Comparison of ENCODE assay signal across 8 cellular contexts in genomic region chr1:158112994-158113758, GRCh38.
DNase-seq lines count a peak whose midpoint lies in the region; ATAC-seq, FAIRE-seq and TF ChIP-seq lines count a peak whose summit lies in the region.

No MANE protein-coding gene starts in this region.

- H3K27ac Mint-ChIP-seq in mesothelial cell of epicardium = no peak overlapping the region

- H4K5ac ChIP-seq in H1 (ENCODE audit: insufficient read length, low read depth, low read length) = peak overlapping the region; percentile 66

- no peak overlapping the region for H2BK120ac ChIP-seq in H1 (replicated peaks; ENCODE audit: low read depth, low read length)

- H3K27me3 ChIP-seq in BJ (ENCODE audit: control insufficient read depth, insufficient read depth, low read length) = peaks cover 4% of the 10 kb centered on the region; the same call in 1 of the 2 replicates
- peaks cover 3% of the 10 kb centered on the region for H3K27me3 ChIP-seq in WERI-Rb-1 (ENCODE audit: insufficient read depth, low read depth, severe bottlenecking)
- H3K27me3 ChIP-seq in H1 (replicated peaks in 1 of 4; ENCODE audit: control insufficient read depth in 3 of 4, extremely low read depth in 1 of 4, insufficient read depth in 3 of 4, low read length in 3 of 4) = peaks cover 0 to 16% (median 8%) of the 10 kb centered on the region in 4 experiments; a peak in 6 of 7 replicates
- peaks cover 5 to 22% of the 10 kb centered on the region in 2 donors for H3K27me3 ChIP-seq in stomach smooth muscle (ENCODE audit: control insufficient read depth in 1 of 2, insufficient read depth in 2 of 2, low read length in 2 of 2)

- peaks cover 0 to 10% (median 2%) of the 10 kb centered on the region in 4 experiments; a peak in 5 of 7 replicates for H3K4me1 ChIP-seq in H1 (replicated peaks in 1 of 4; ENCODE audit: control insufficient read depth in 3 of 4, insufficient read depth in 4 of 4, low read length in 3 of 4)
- peaks cover 16% of the 10 kb centered on the region for H3K4me1 ChIP-seq in stomach smooth muscle (ENCODE audit: control insufficient read depth, insufficient read depth, low read length)

- TF ChIP-seq POLR2A in H1 (IDR thresholded peaks at IDR 0.05; ENCODE audit: control extremely low read depth in 1 of 2, low read depth in 2 of 2, low read length in 2 of 2) = peak in 1 of 2 experiments; percentile 51; a peak in 2 of 3 replicates

- peaks cover 7% of the 10 kb centered on the region for H3K9me3 Mint-ChIP-seq in mesothelial cell of epicardium

- H2BK15ac ChIP-seq in H1 (ENCODE audit: low read length) = no peak overlapping the region

- no peak overlapping the region for H2BK12ac ChIP-seq in H1 (ENCODE audit: low read depth, low read length)

- DNase-seq in BJ (ENCODE audit: low read depth) (no peak), KBM-7 (peak; percentile 62), WERI-Rb-1 (peak; percentile 80), H1 (ENCODE audit: low read depth in 1 of 2, low spot score in 2 of 2) (peak in 1 of 2 experiments; percentile 79), mesothelial cell of epicardium (ENCODE audit: low spot score in 2 of 2, unreplicated experiment in 2 of 2) (peak in 1 of 2 experiments; percentile 63), GM19238 (ENCODE audit: insufficient read length, low spot score) (no peak)

- H3K4ac ChIP-seq in H1 (replicated peaks; ENCODE audit: insufficient read length, low read depth, low read length) = no peak overlapping the region

- no peak for ATAC-seq in GM18873 (IDR thresholded peaks at IDR 0.05; ENCODE audit: low FRiP score, unreplicated experiment)

- no peaks in the 10 kb centered on the region for H4K20me1 ChIP-seq in H1 (replicated peaks in 1 of 2; ENCODE audit: control insufficient read depth in 1 of 2, insufficient read depth in 2 of 2, low read length in 2 of 2)

- TF ChIP-seq RAD21 in H1 (IDR thresholded peaks at IDR 0.05 in 1 of 2, conservative IDR thresholded peaks at IDR 0.05 in 1 of 2; ENCODE audit: low read depth in 2 of 2, low read length in 2 of 2) = peak in 1 of 2 experiments; percentile 49; a peak in 3 of 4 replicates

- no peak overlapping the region for H2AK5ac ChIP-seq in H1 (ENCODE audit: low read depth, low read length)

- H3K9ac ChIP-seq in H1 (replicated peaks in 1 of 4; ENCODE audit: extremely low read depth in 1 of 4, low read depth in 3 of 4, low read length in 3 of 4) = no peak overlapping the region
- H3K9ac ChIP-seq in stomach smooth muscle (ENCODE audit: low read length in 2 of 2) = peak overlapping the region in 1 of 2 donors; percentile 22

- H3K23ac ChIP-seq in H1 (ENCODE audit: insufficient read length) = no peak overlapping the region

- peak overlapping the region; percentile 60; the same call in 1 of the 2 replicates for H2AFZ ChIP-seq in H1 (ENCODE audit: low read length)

- TF ChIP-seq EP300 in H1 (IDR thresholded peaks at IDR 0.05; ENCODE audit: borderline replicate concordance in 1 of 2, low read depth in 2 of 2, low read length in 2 of 2) = no peak

- no peak overlapping the region; the same call in 1 of the 2 replicates for H2BK20ac ChIP-seq in H1 (ENCODE audit: low read length)

- peaks cover 7% of the 10 kb centered on the region for H3K9me3 ChIP-seq in WERI-Rb-1 (ENCODE audit: severe bottlenecking)
- H3K9me3 ChIP-seq in H1 (ENCODE audit: insufficient read depth in 2 of 2, low read depth in 1 of 2, low read length in 1 of 2) = no peaks in the 10 kb centered on the region
- no peaks in the 10 kb centered on the region for H3K9me3 ChIP-seq in stomach smooth muscle (ENCODE audit: control insufficient read depth in 2 of 2, low read length in 2 of 2)

- WGBS in H1 (ENCODE audit: extremely low coverage in 1 of 2, insufficient coverage in 1 of 2, insufficient read length in 1 of 2, insufficient replicate concordance in 2 of 2, low coverage in 1 of 2, low lambda C conversion rate in 2 of 2, missing lambda C conversion rate in 1 of 2), 2 experiments = 15% methylated on average over 25 of the region's 58 CpGs; no CpG with 5 or more reads in 1 of the 2 experiments

- no peaks in the 10 kb centered on the region for H3K79me1 ChIP-seq in H1 (ENCODE audit: low read depth, low read length)

- peaks cover 2% of the 10 kb centered on the region for H3K36me3 Mint-ChIP-seq in mesothelial cell of epicardium

- H3K23me2 ChIP-seq in H1 (ENCODE audit: low read depth, low read length) = peaks cover 1% of the 10 kb centered on the region; the same call in 1 of the 2 replicates

- H3K36me3 ChIP-seq in BJ (ENCODE audit: control insufficient read depth, insufficient read depth, low read length) = no peaks in the 10 kb centered on the region
- no peaks in the 10 kb centered on the region for H3K36me3 ChIP-seq in WERI-Rb-1
- H3K36me3 ChIP-seq in H1 (ENCODE audit: control insufficient read depth in 2 of 4, insufficient read depth in 4 of 4, low read length in 3 of 4) = no peaks in the 10 kb centered on the region
- H3K36me3 ChIP-seq in stomach smooth muscle (ENCODE audit: control insufficient read depth in 2 of 2, insufficient read depth in 2 of 2, low read length in 2 of 2) = no peaks in the 10 kb centered on the region

- H3K56ac ChIP-seq in H1 (replicated peaks; ENCODE audit: insufficient read length, low read depth, low read length) = no peak overlapping the region

- TF ChIP-seq CTCF in BJ (IDR thresholded peaks at IDR 0.05; ENCODE audit: insufficient read depth, low read depth, low read length) (no peak; the same call in 1 of the 2 replicates), WERI-Rb-1 (IDR thresholded peaks at IDR 0.05; ENCODE audit: low read depth, low read length) (peak; percentile 86), H1 (IDR thresholded peaks at IDR 0.05; ENCODE audit: control extremely low read depth in 1 of 3, insufficient read depth in 1 of 3, low read depth in 1 of 3, low read length in 3 of 3) (peak; percentile 54 to 64 (median 56)), mesothelial cell of epicardium (IDR thresholded peaks at IDR 0.05; ENCODE audit: unreplicated experiment) (peak; percentile 43)

- in situ Hi-C loops in KBM-7 (cut with MboI; ENCODE audit: low pct_unique_long_range_greater_than_20kb, low sequenced_read_pairs) = loop anchor here (25.0 kb wide), 1 partner anchor 526 kb away; the partner anchor contains the start of gene FCRL4

- H3K79me2 ChIP-seq in H1 (ENCODE audit: control insufficient read depth in 1 of 2, insufficient read depth in 2 of 2, low read length in 2 of 2) = no peaks in the 10 kb centered on the region

- peak overlapping the region; percentile 59 to 81 for H3K4me2 ChIP-seq in H1 (ENCODE audit: insufficient read depth in 1 of 2, low read depth in 2 of 2, low read length in 2 of 2)

- H4K8ac ChIP-seq in H1 (ENCODE audit: extremely low read depth, insufficient read depth, low read length) = no peak overlapping the region

- peak overlapping the region; percentile 75; the same call in 1 of the 2 replicates for H2BK5ac ChIP-seq in H1 (ENCODE audit: low read depth, low read length)

- H3K27ac ChIP-seq in WERI-Rb-1 = peak overlapping the region; percentile 35
- H3K27ac ChIP-seq in H1 (ENCODE audit: low read depth, low read length) = no peak overlapping the region; the same call in 1 of the 2 replicates
- H3K27ac ChIP-seq in stomach smooth muscle (ENCODE audit: low read length) = no peak overlapping the region

- peak overlapping the region; percentile 62; the same call in 1 of the 2 replicates for H3K18ac ChIP-seq in H1 (ENCODE audit: extremely low read depth, low read length)

- POLR2A ChIA-PET in BJ (lab: Charles Lee) = no interaction called here
- POLR2A ChIA-PET in H1 (lab: Charles Lee; ENCODE audit: partially characterized antibody) = interaction anchor here (1.2 to 1.6 kb wide), 5 partner anchors 9 to 123 kb away, joined by 3 to 7 read pairs (median 5); no protein-coding TSS in a partner anchor

- H3K14ac ChIP-seq in H1 (ENCODE audit: insufficient read length) = no peak overlapping the region

- no peak overlapping the region for H4K91ac ChIP-seq in H1 (replicated peaks; ENCODE audit: insufficient read length, low read length)

- peaks cover 40% of the 10 kb centered on the region for H3K4me1 Mint-ChIP-seq in mesothelial cell of epicardium

- CTCF ChIA-PET in BJ (lab: Yijun Ruan, JAX) = interaction anchor here (0.6 to 30.1 kb wide), 13 partner anchors 9 to 155 kb away, joined by 3 to 627 read pairs (median 5); no protein-coding TSS in a partner anchor
- CTCF ChIA-PET in H1 (lab: Charles Lee; ENCODE audit: partially characterized antibody) = interaction anchor here (1.1 to 38.2 kb wide), 10 partner anchors 2 to 131 kb away, joined by 3 to 2918 read pairs (median 7); partner anchors contain the start of gene KIRREL1

- peak overlapping the region; percentile 70 for H3K4me3 Mint-ChIP-seq in mesothelial cell of epicardium

- no peak for FAIRE-seq in H1 (lab: Jason Lieb, UNC)

- H3K4me3 ChIP-seq in BJ (ENCODE audit: low read depth, low read length) (peak overlapping the region; percentile 47), WERI-Rb-1 (ENCODE audit: low read depth, low read length) (peak overlapping the region; percentile 48), H1 (ENCODE audit: extremely low read depth in 1 of 4, insufficient read depth in 2 of 4, low read depth in 3 of 4, low read length in 4 of 4) (peak overlapping the region; percentile 37 to 84 (median 68)), stomach smooth muscle (ENCODE audit: low read length in 2 of 2) (peak overlapping the region; percentile 45 to 70)

- no peaks in the 10 kb centered on the region for H3K27me3 Mint-ChIP-seq in mesothelial cell of epicardium (ENCODE audit: low read depth)

TF ChIP-seq in H1, 55 proteins besides CTCF, POLR2A, EP300 and RAD21 (continues in another document):
- no peak for TF ChIP-seq CBX8 (IDR thresholded peaks at IDR 0.05; ENCODE audit: borderline replicate concordance, low read depth, low read length)
- peak; percentile 21; the same call in 1 of the 2 replicates for TF ChIP-seq MAX (IDR thresholded peaks at IDR 0.05)
- TF ChIP-seq CTBP2 (IDR thresholded peaks at IDR 0.05; ENCODE audit: borderline replicate concordance, insufficient read depth, insufficient read length, low read length) = no peak
- TF ChIP-seq SP2 (IDR thresholded peaks at IDR 0.05; ENCODE audit: low read length) = no peak
- no peak for TF ChIP-seq GTF2F1 (IDR thresholded peaks at IDR 0.05; ENCODE audit: borderline replicate concordance, low read depth, low read length)
- TF ChIP-seq POLR2AphosphoS5 (IDR thresholded peaks at IDR 0.05; ENCODE audit: low read depth, low read length) = no peak
- no peak for TF ChIP-seq SIN3A (conservative IDR thresholded peaks at IDR 0.05 in 1 of 2, IDR thresholded peaks at IDR 0.05 in 1 of 2; ENCODE audit: low read depth in 1 of 2, low read length in 2 of 2)

Comparison
In these comparisons a context has a peak if more than half of its experiments do, and no peak if none do; other contexts are left out.
1. DNase-seq: peak in KBM-7 (single experiment) and WERI-Rb-1 (single experiment); none in BJ (single experiment) and GM19238 (single experiment).
2. Peak in every context shown above with its lines, with median percentiles within 50 percentile points of each other: H3K4me3 ChIP-seq.